ENCODE assay signal across 1 cellular context in the genomic region with DNA sequence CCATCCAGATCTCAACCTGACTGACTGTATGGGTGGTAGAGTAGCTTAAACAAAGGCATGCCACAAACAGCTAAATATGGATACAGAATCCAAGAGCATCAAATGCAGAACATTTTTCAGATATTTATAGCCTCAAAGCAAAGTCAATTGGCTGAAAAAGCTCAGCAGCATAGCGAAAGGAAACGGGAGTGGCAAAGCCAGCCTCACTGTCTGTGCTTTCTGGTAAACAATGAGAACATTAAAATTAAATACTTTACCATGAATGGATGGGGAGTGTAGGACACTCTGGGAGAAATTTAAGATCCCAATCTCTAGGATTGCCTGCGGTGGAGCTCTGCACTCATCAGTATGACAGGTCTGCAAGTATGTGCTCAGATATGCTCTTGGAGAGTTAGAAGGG.
TF ChIP-seq lines count a peak whose summit lies in the region.

No MANE protein-coding gene starts in this region.

TF ChIP-seq in IMR-90, 13 proteins besides CTCF, POLR2A, EP300 and RAD21 (continued from another document):
- TF ChIP-seq BHLHE40 (IDR thresholded peaks at IDR 0.05; ENCODE audit: low read depth, low read length) = no peak
- TF ChIP-seq, protein P1, sequence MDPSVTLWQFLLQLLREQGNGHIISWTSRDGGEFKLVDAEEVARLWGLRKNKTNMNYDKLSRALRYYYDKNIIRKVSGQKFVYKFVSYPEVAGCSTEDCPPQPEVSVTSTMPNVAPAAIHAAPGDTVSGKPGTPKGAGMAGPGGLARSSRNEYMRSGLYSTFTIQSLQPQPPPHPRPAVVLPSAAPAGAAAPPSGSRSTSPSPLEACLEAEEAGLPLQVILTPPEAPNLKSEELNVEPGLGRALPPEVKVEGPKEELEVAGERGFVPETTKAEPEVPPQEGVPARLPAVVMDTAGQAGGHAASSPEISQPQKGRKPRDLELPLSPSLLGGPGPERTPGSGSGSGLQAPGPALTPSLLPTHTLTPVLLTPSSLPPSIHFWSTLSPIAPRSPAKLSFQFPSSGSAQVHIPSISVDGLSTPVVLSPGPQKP (IDR thresholded peaks at IDR 0.05; ENCODE audit: borderline replicate concordance, low read depth, low read length) = no peak
- no peak for TF ChIP-seq CEBPB (IDR thresholded peaks at IDR 0.05; ENCODE audit: low read depth, low read length)
- TF ChIP-seq RCOR1 (IDR thresholded peaks at IDR 0.05; ENCODE audit: insufficient replicate concordance, low read length) = no peak
- TF ChIP-seq SMC3 (IDR thresholded peaks at IDR 0.05; ENCODE audit: low read depth, low read length) = no peak
- TF ChIP-seq MAFK (IDR thresholded peaks at IDR 0.05; ENCODE audit: low read depth, low read length) = no peak
- TF ChIP-seq CHD1 (IDR thresholded peaks at IDR 0.05; ENCODE audit: low read depth, low read length) = no peak
- no peak for TF ChIP-seq NFE2L2 (IDR thresholded peaks at IDR 0.05; ENCODE audit: low read depth, low read length)
